ENCODE assay signal across 7 cellular contexts in genomic region chrX:20320461-20321159, GRCh38. TPM values are rescaled to one million over a fixed set of nuclear protein-coding genes. Genes with fewer than 3 reads are reported as not detected.
DNase-seq lines count a peak whose midpoint lies in the region; ATAC-seq and TF ChIP-seq lines count a peak whose summit lies in the region.

No MANE protein-coding gene starts in this region.

- TF ChIP-seq EP300 in tibial nerve (IDR thresholded peaks at IDR 0.05) (no peak), SK-N-SH (IDR thresholded peaks at IDR 0.05; ENCODE audit: borderline replicate concordance in 1 of 2, low read depth in 1 of 2, low read length in 1 of 2) (no peak)

- H3K36me3 ChIP-seq in tibial nerve (no peaks in the 10 kb centered on the region), SK-N-SH (replicated peaks in 1 of 2; ENCODE audit: control insufficient read depth in 1 of 2, insufficient read depth in 2 of 2, low read length in 1 of 2) (no peaks in the 10 kb centered on the region), right atrium auricular region (no peaks in the 10 kb centered on the region)

- peak; percentile 91 for ATAC-seq in GM18508 (IDR thresholded peaks at IDR 0.05; ENCODE audit: insufficient read depth, unreplicated experiment)
- ATAC-seq in GM21447 (IDR thresholded peaks at IDR 0.05; ENCODE audit: unreplicated experiment) = peak; percentile 98
- peak; percentile 97 for ATAC-seq in HG03565 (IDR thresholded peaks at IDR 0.05; ENCODE audit: unreplicated experiment)

- POLR2A ChIA-PET in SK-N-SH (lab: Yijun Ruan, JAX) = no interaction called here

- CTCF ChIA-PET in SK-N-SH (lab: Yijun Ruan, JAX) = no interaction called here

- no peak overlapping the region for H3K4me2 ChIP-seq in SK-N-SH

- no peak overlapping the region for H3K9ac ChIP-seq in SK-N-SH

- H3K9me3 Mint-ChIP-seq in activated T-helper 2 cell treated with anti-CD3 and anti-CD28 coated beads, Interferon-gamma antibody, Interleukin-2, Interleukin-4, amounts not matched to agents 10 μg/mL and 5 μg/mL and 100 μg/mL, durations not matched to agents 14 hours and 24 hours and 36 hours = no peaks in the 10 kb centered on the region

- H3K9me3 ChIP-seq in tibial nerve (no peaks in the 10 kb centered on the region), SK-N-SH (no peaks in the 10 kb centered on the region), right atrium auricular region (no peaks in the 10 kb centered on the region)

- intact Hi-C loops in activated T-helper 2 cell treated with anti-CD3 and anti-CD28 coated beads, Interferon-gamma antibody, Interleukin-2, Interleukin-4, amounts not matched to agents 10 μg/mL and 5 μg/mL and 100 μg/mL, durations not matched to agents 14 hours and 24 hours and 36 hours (cut with micrococcal nuclease) = no loop called here

- H3K4me1 Mint-ChIP-seq in activated T-helper 2 cell treated with anti-CD3 and anti-CD28 coated beads, Interferon-gamma antibody, Interleukin-2, Interleukin-4, amounts not matched to agents 10 μg/mL and 5 μg/mL and 100 μg/mL, durations not matched to agents 14 hours and 24 hours and 36 hours (ENCODE audit: low read depth) = peaks cover 12% of the 10 kb centered on the region

- H2AFZ ChIP-seq in SK-N-SH (ENCODE audit: low read depth) = no peak overlapping the region

- peaks cover 10% of the 10 kb centered on the region for H3K27me3 Mint-ChIP-seq in activated T-helper 2 cell treated with anti-CD3 and anti-CD28 coated beads, Interferon-gamma antibody, Interleukin-2, Interleukin-4, amounts not matched to agents 10 μg/mL and 5 μg/mL and 100 μg/mL, durations not matched to agents 14 hours and 24 hours and 36 hours (ENCODE audit: low read depth)

- peak overlapping the region; percentile 30 for H3K4me3 Mint-ChIP-seq in activated T-helper 2 cell treated with anti-CD3 and anti-CD28 coated beads, Interferon-gamma antibody, Interleukin-2, Interleukin-4, amounts not matched to agents 10 μg/mL and 5 μg/mL and 100 μg/mL, durations not matched to agents 14 hours and 24 hours and 36 hours (ENCODE audit: low read depth)

- no peak for DNase-seq in activated T-helper 2 cell treated with anti-CD3 and anti-CD28 coated beads, Interferon-gamma antibody, Interleukin-2, Interleukin-4, amounts not matched to agents 10 μg/mL and 5 μg/mL and 100 μg/mL, durations not matched to agents 14 hours and 24 hours and 36 hours (ENCODE audit: low spot score)
- DNase-seq in tibial nerve (ENCODE audit: low spot score in 2 of 2) (no peak), SK-N-SH (no peak), right atrium auricular region (ENCODE audit: low spot score) (no peak)

- H3K9me2 ChIP-seq in SK-N-SH = no peaks in the 10 kb centered on the region

- 45 to 51% methylated on average over 12 of the region's 12 CpGs for WGBS in tibial nerve, 2 donors
- WGBS in SK-N-SH (ENCODE audit: low lambda C conversion rate) = 36% methylated on average over 12 of the region's 12 CpGs

- H3K27ac ChIP-seq in tibial nerve (no peak overlapping the region), SK-N-SH (ENCODE audit: low read depth in 2 of 2, low read length in 1 of 2) (no peak overlapping the region), right atrium auricular region (no peak overlapping the region)

- no peaks in the 10 kb centered on the region for H3F3A ChIP-seq in SK-N-SH (replicated peaks; ENCODE audit: insufficient read depth)

- TF ChIP-seq CTCF in tibial nerve (IDR thresholded peaks at IDR 0.05) = no peak
- TF ChIP-seq CTCF in SK-N-SH (IDR thresholded peaks at IDR 0.05) = no peak
- TF ChIP-seq CTCF in right atrium auricular region (IDR thresholded peaks at IDR 0.05) = no peak

- no peak for TF ChIP-seq POLR2A in tibial nerve (IDR thresholded peaks at IDR 0.05)

- H4K20me1 ChIP-seq in SK-N-SH (ENCODE audit: insufficient read depth) = no peaks in the 10 kb centered on the region

- no peak overlapping the region for H3K4me3 ChIP-seq in tibial nerve
- H3K4me3 ChIP-seq in SK-N-SH (ENCODE audit: low read depth in 2 of 2, low read length in 1 of 2) = no peak overlapping the region
- H3K4me3 ChIP-seq in right atrium auricular region = no peak overlapping the region

- H3K4me1 ChIP-seq in tibial nerve = no peaks in the 10 kb centered on the region
- no peaks in the 10 kb centered on the region for H3K4me1 ChIP-seq in SK-N-SH (ENCODE audit: control insufficient read depth in 1 of 2, insufficient read depth in 2 of 2, low read depth in 1 of 2, low read length in 1 of 2)
- H3K4me1 ChIP-seq in right atrium auricular region = no peaks in the 10 kb centered on the region

- no peaks in the 10 kb centered on the region for H3K36me3 Mint-ChIP-seq in activated T-helper 2 cell treated with anti-CD3 and anti-CD28 coated beads, Interferon-gamma antibody, Interleukin-2, Interleukin-4, amounts not matched to agents 10 μg/mL and 5 μg/mL and 100 μg/mL, durations not matched to agents 14 hours and 24 hours and 36 hours (ENCODE audit: low read depth)

- H3K27me3 ChIP-seq in tibial nerve = peaks cover 0 to 5% of the 10 kb centered on the region in 2 donors
- H3K27me3 ChIP-seq in SK-N-SH (ENCODE audit: insufficient read depth) = no peaks in the 10 kb centered on the region; the same call in 1 of the 2 replicates
- no peaks in the 10 kb centered on the region for H3K27me3 ChIP-seq in right atrium auricular region

- no peak for TF ChIP-seq RAD21 in SK-N-SH (IDR thresholded peaks at IDR 0.05; ENCODE audit: low read length)

- H3K27ac Mint-ChIP-seq in activated T-helper 2 cell treated with anti-CD3 and anti-CD28 coated beads, Interferon-gamma antibody, Interleukin-2, Interleukin-4, amounts not matched to agents 10 μg/mL and 5 μg/mL and 100 μg/mL, durations not matched to agents 14 hours and 24 hours and 36 hours = no peak overlapping the region

- H3K79me2 ChIP-seq in SK-N-SH (ENCODE audit: insufficient read depth) = no peaks in the 10 kb centered on the region

TF ChIP-seq in SK-N-SH, 30 proteins besides CTCF, POLR2A, EP300 and RAD21:
- TF ChIP-seq, protein P1, sequence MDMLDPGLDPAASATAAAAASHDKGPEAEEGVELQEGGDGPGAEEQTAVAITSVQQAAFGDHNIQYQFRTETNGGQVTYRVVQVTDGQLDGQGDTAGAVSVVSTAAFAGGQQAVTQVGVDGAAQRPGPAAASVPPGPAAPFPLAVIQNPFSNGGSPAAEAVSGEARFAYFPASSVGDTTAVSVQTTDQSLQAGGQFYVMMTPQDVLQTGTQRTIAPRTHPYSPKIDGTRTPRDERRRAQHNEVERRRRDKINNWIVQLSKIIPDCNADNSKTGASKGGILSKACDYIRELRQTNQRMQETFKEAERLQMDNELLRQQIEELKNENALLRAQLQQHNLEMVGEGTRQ (IDR thresholded peaks at IDR 0.05; ENCODE audit: borderline replicate concordance, low read depth, low read length) = no peak
- TF ChIP-seq, protein P2, sequence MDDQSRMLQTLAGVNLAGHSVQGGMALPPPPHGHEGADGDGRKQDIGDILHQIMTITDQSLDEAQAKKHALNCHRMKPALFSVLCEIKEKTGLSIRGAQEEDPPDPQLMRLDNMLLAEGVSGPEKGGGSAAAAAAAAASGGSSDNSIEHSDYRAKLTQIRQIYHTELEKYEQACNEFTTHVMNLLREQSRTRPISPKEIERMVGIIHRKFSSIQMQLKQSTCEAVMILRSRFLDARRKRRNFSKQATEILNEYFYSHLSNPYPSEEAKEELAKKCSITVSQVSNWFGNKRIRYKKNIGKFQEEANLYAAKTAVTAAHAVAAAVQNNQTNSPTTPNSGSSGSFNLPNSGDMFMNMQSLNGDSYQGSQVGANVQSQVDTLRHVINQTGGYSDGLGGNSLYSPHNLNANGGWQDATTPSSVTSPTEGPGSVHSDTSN (IDR thresholded peaks at IDR 0.05) = no peak
- TF ChIP-seq FOXJ3 (CRISPR knock-in tag; IDR thresholded peaks at IDR 0.05) = no peak
- TF ChIP-seq TEAD4 (IDR thresholded peaks at IDR 0.05; ENCODE audit: borderline replicate concordance, insufficient read depth) = no peak
- no peak for TF ChIP-seq TCF12 (IDR thresholded peaks at IDR 0.05)
- no peak for TF ChIP-seq FOXM1 (IDR thresholded peaks at IDR 0.05; ENCODE audit: low read depth)
- no peak for TF ChIP-seq MEF2A (IDR thresholded peaks at IDR 0.05; ENCODE audit: borderline replicate concordance, low read depth)
- TF ChIP-seq RXRA (IDR thresholded peaks at IDR 0.05; ENCODE audit: borderline replicate concordance, low read depth) = no peak
- no peak for TF ChIP-seq NRF1 (IDR thresholded peaks at IDR 0.05; ENCODE audit: low read depth, low read length)
- no peak for TF ChIP-seq POLR2AphosphoS5 (IDR thresholded peaks at IDR 0.05; ENCODE audit: low read depth, low read length)
- no peak for TF ChIP-seq JUND (IDR thresholded peaks at IDR 0.05)
- no peak for TF ChIP-seq SIN3A (IDR thresholded peaks at IDR 0.05; ENCODE audit: borderline replicate concordance, low read depth, low read length)
- no peak for TF ChIP-seq MXI1 (IDR thresholded peaks at IDR 0.05; ENCODE audit: low read depth, low read length)
- no peak for TF ChIP-seq GATA2 (CRISPR knock-in tag; IDR thresholded peaks at IDR 0.05)
- no peak for TF ChIP-seq NFIC (IDR thresholded peaks at IDR 0.05; ENCODE audit: borderline replicate concordance)
- no peak for TF ChIP-seq EZH2phosphoT487 (IDR thresholded peaks at IDR 0.05; ENCODE audit: borderline replicate concordance, low read depth)
- TF ChIP-seq TAF1 (IDR thresholded peaks at IDR 0.05; ENCODE audit: borderline replicate concordance, low read depth, low read length) = no peak
- no peak for TF ChIP-seq YY1 (IDR thresholded peaks at IDR 0.05; ENCODE audit: low read depth)
- no peak for TF ChIP-seq MAX (IDR thresholded peaks at IDR 0.05; ENCODE audit: low read depth)

RNA-seq across cellular contexts. Expression of gene RPS6KA3, which starts 53.9 kb away (rescaled TPM):
- 53.1 and 55.3 TPM in 2 replicates for total RNA-seq in activated T-helper 2 cell treated with anti-CD3 and anti-CD28 coated beads, Interferon-gamma antibody, Interleukin-2, Interleukin-4, amounts not matched to agents 10 μg/mL and 5 μg/mL and 100 μg/mL, durations not matched to agents 14 hours and 24 hours and 36 hours
- total RNA-seq in tibial nerve (10 to 100 TPM; 22.0 to 33.9 (median 32.6) TPM), right atrium auricular region (10 to 100 TPM; 25.4 to 30.5 TPM)
- 14.3 and 20.8 TPM in 2 replicates for polyA plus RNA-seq in SK-N-SH (2012; rRNA removed)
- 21.6 and 24.3 TPM in 2 replicates for polyA plus RNA-seq in SK-N-SH (2012; cell fraction: cytosol; rRNA removed)
- 10.5 and 22.1 TPM in 2 replicates for polyA plus RNA-seq in SK-N-SH (2012; cell fraction: nucleus; rRNA removed)
